21 cellular contexts compared by ENCODE assay signal in the genomic region with DNA sequence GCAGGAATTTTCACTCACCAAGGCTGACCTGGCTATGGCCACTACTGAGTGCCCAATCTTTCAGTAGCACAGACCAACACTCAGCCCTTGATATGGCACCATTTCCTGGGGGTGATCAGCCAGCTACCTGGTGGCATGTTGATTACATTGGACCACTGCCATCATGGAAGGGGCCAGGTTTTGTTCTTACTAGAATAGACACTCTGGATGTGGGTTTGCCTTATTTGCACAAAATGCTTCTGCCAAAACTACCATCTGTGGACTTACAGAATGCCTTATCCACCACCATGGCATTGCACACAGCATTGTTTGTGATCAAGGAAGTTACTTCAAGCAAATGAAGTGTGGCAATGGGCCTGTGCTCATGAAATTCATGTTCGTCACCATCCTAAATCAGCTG.
DNase-seq lines count a peak whose midpoint lies in the region; ATAC-seq lines count a peak whose summit lies in the region.
"Had no signal": no experiment of that assay in that cellular context is flagged by ENCODE, and none has a peak within 500 bp of the region (broad histone marks: within the 10 kb centered on the region; RNA-seq: fewer than 3 reads in every experiment).

No MANE protein-coding gene starts in this region.

- H3K36me3 Mint-ChIP-seq in natural killer cell treated with Interleukin-12 subunit alpha and Interleukin-12 subunit beta and Interleukin-15 and Interleukin-18, amount 100 ng/mL, for 72 hours: no peaks in the 10 kb centered on the region
- H3K36me3 Mint-ChIP-seq in activated T-helper 17 cell treated with anti-CD3 and anti-CD28 coated beads, Interleukin-2, amount 50 U/mL, for 72 hours (ENCODE audit: low read depth): no peaks in the 10 kb centered on the region
- H3K36me3 Mint-ChIP-seq: CD8-positive, alpha-beta T cell; T-cell had no signal

- no peak overlapping the region for H3K4me3 Mint-ChIP-seq in natural killer cell treated with Interleukin-12 subunit alpha and Interleukin-12 subunit beta and Interleukin-15 and Interleukin-18, amount 100 ng/mL, for 72 hours
- H3K4me3 Mint-ChIP-seq in activated T-helper 17 cell treated with anti-CD3 and anti-CD28 coated beads, Interleukin-2, amount 50 U/mL, for 72 hours: no peak overlapping the region
- H3K4me3 Mint-ChIP-seq: CD8-positive, alpha-beta T cell; HFFc6; T-cell had no signal

- no peak overlapping the region for H3K27ac Mint-ChIP-seq in natural killer cell treated with Interleukin-12 subunit alpha and Interleukin-12 subunit beta and Interleukin-15 and Interleukin-18, amount 100 ng/mL, for 72 hours
- no peak overlapping the region for H3K27ac Mint-ChIP-seq in activated T-helper 17 cell treated with anti-CD3 and anti-CD28 coated beads, Interleukin-2, amount 50 U/mL, for 72 hours
- H3K27ac Mint-ChIP-seq: CD8-positive, alpha-beta T cell; HFFc6; T-cell had no signal

- H3K27me3 Mint-ChIP-seq in natural killer cell treated with Interleukin-12 subunit alpha and Interleukin-12 subunit beta and Interleukin-15 and Interleukin-18, amount 100 ng/mL, for 72 hours: peaks cover 0 to 5% of the 10 kb centered on the region in 2 donors
- no peaks in the 10 kb centered on the region for H3K27me3 Mint-ChIP-seq in activated T-helper 17 cell treated with anti-CD3 and anti-CD28 coated beads, Interleukin-2, amount 50 U/mL, for 72 hours
- H3K27me3 Mint-ChIP-seq: T-cell had no signal

- in situ Hi-C loops in G401 (cut with HindIII; ENCODE audit: low sequenced_read_pairs): no loop called here

- DNase-seq in COR-L47 (lab: John Stamatoyannopoulos, UW) (peak; percentile 24), G401 (ENCODE audit: low spot score) (peak; percentile 99), NCI-H446 treated with DMSO at 0.1 percent for 48 hours (lab: John Stamatoyannopoulos, UW) (peak; percentile 61), cerebellar nuclear complex (lab: John Stamatoyannopoulos, UW) (peak; percentile 97 to 98)
- no peak for DNase-seq in natural killer cell treated with Interleukin-12 subunit alpha and Interleukin-12 subunit beta and Interleukin-15 and Interleukin-18, amount 100 ng/mL, for 72 hours (ENCODE audit: low spot score)
- DNase-seq: CD8-positive, alpha-beta T cell; DMS53; GOT3; Kasumi-1; NCI-H1105 treated with DMSO at 0.1 percent for 48 hours; NCI-H1694; NCI-H2107; NCI-H510A treated with DMSO at 0.1 percent for 48 hours; NCI-H82; RPMI8226; SHP77; T-cell had no signal

- ATAC-seq in GM18868 (IDR thresholded peaks at IDR 0.05; ENCODE audit: unreplicated experiment): no peak
- ATAC-seq in natural killer cell treated with Interleukin-12 subunit alpha and Interleukin-12 subunit beta and Interleukin-15 and Interleukin-18, amount 100 ng/mL, for 72 hours: no peak
- ATAC-seq in activated T-helper 17 cell treated with anti-CD3 and anti-CD28 coated beads, Interleukin-2, amount 50 U/mL, for 72 hours (replicated peaks): no peak
- ATAC-seq: CD8-positive, alpha-beta T cell; K562; T-cell had no signal

- H3K9me3 Mint-ChIP-seq in natural killer cell treated with Interleukin-12 subunit alpha and Interleukin-12 subunit beta and Interleukin-15 and Interleukin-18, amount 100 ng/mL, for 72 hours: peaks cover 13% of the 10 kb centered on the region
- H3K9me3 Mint-ChIP-seq in activated T-helper 17 cell treated with anti-CD3 and anti-CD28 coated beads, Interleukin-2, amount 50 U/mL, for 72 hours: peaks cover 7% of the 10 kb centered on the region
- H3K9me3 Mint-ChIP-seq: HFFc6 had no signal

- no peaks in the 10 kb centered on the region for H3K4me1 Mint-ChIP-seq in natural killer cell treated with Interleukin-12 subunit alpha and Interleukin-12 subunit beta and Interleukin-15 and Interleukin-18, amount 100 ng/mL, for 72 hours (ENCODE audit: low read depth in 2 of 2)
- no peaks in the 10 kb centered on the region for H3K4me1 Mint-ChIP-seq in activated T-helper 17 cell treated with anti-CD3 and anti-CD28 coated beads, Interleukin-2, amount 50 U/mL, for 72 hours
- H3K4me1 Mint-ChIP-seq: T-cell had no signal
